8 cellular contexts compared by ENCODE assay signal in the genomic region with DNA sequence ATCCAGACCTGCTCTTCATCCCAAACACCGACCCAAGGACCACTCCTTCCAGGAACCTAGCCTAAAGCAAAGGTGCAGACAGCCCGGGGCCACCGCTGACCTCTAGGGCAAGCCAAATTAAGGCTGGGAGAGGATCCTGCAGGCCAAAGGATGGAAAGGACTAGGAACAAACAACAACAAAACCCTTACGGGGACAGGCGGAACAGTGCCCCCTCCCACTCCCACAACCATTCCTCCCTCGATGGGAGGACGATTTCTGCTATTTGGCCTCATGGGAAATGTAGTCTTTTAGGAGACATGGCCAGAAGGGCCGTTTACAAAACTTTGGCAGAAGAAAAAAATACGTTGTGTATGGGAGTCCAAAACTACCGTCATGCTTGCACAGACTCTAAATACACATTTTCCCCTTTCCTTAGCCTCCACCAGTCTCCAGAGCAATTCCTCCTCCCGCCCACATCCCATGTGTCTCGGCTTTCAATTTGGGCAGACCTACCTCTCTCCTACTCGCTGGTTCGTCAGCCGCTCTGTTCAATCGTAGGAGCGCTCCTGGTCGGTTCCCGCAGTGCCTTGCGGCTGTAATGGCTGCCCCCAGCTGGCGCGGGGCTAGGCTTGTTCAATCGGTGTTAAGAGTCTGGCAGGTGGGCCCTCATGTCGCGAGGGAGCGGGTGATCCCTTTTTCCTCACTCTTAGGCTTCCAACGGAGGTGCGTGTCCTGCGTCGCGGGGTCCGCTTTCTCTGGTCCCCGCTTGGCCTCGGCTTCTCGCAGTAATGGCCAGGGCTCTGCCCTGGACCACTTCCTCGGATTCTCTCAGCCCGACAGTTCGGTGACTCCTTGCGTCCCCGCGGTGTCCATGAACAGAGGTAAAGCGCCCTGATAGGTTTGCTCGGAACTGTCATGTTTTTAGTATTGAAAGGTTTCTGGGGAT. TPM values are rescaled to one million over a fixed set of nuclear protein-coding genes. Genes with fewer than 3 reads are reported as not detected.
DNase-seq lines count a peak whose midpoint lies in the region; ATAC-seq and TF ChIP-seq lines count a peak whose summit lies in the region.

A gene (plus strand): TSS at position 560 of the 926 bp plus-strand sequence. CDS start 19 bp downstream, at position 579.

- peak within 1 kb of the TSS; percentile 96 for H3K4me3 ChIP-seq in fibroblast of mammary gland (ENCODE audit: control insufficient read depth, low read depth, low read length)

- peak; percentile 90 for ATAC-seq in GM21825 (IDR thresholded peaks at IDR 0.05; ENCODE audit: unreplicated experiment)
- ATAC-seq in naive thymus-derived CD8-positive, alpha-beta T cell: peak; percentile 100

- peak within 1 kb of the TSS; percentile 89 for H3K27ac Mint-ChIP-seq in activated T-helper 2 cell treated with anti-CD3 and anti-CD28 coated beads, Interferon-gamma antibody, Interleukin-2, Interleukin-4, amounts not matched to agents 10 μg/mL and 5 μg/mL and 100 μg/mL, durations not matched to agents 14 hours and 24 hours and 36 hours
- peak within 1 kb of the TSS; percentile 86 to 97 (median 94) for H3K27ac Mint-ChIP-seq in naive thymus-derived CD8-positive, alpha-beta T cell

- no peaks in the 10 kb centered on the region for H3K9me3 Mint-ChIP-seq in activated T-helper 2 cell treated with anti-CD3 and anti-CD28 coated beads, Interferon-gamma antibody, Interleukin-2, Interleukin-4, amounts not matched to agents 10 μg/mL and 5 μg/mL and 100 μg/mL, durations not matched to agents 14 hours and 24 hours and 36 hours
- H3K9me3 Mint-ChIP-seq in naive thymus-derived CD8-positive, alpha-beta T cell: no peaks in the 10 kb centered on the region

- H3K4me1 Mint-ChIP-seq in activated T-helper 2 cell treated with anti-CD3 and anti-CD28 coated beads, Interferon-gamma antibody, Interleukin-2, Interleukin-4, amounts not matched to agents 10 μg/mL and 5 μg/mL and 100 μg/mL, durations not matched to agents 14 hours and 24 hours and 36 hours (ENCODE audit: low read depth): peaks cover 24% of the 10 kb centered on the region
- peaks cover 0 to 22% (median 17%) of the 10 kb centered on the region in 4 donors for H3K4me1 Mint-ChIP-seq in naive thymus-derived CD8-positive, alpha-beta T cell

- peak; percentile 89 for TF ChIP-seq POLR2A in Raji (IDR thresholded peaks at IDR 0.05; ENCODE audit: insufficient read depth, low read depth, low read length)

- TF ChIP-seq CTCF in fibroblast of mammary gland (conservative IDR thresholded peaks at IDR 0.05; ENCODE audit: control insufficient read depth, insufficient read depth, low read depth, low read length): no peak

- H3K36me3 Mint-ChIP-seq in activated T-helper 2 cell treated with anti-CD3 and anti-CD28 coated beads, Interferon-gamma antibody, Interleukin-2, Interleukin-4, amounts not matched to agents 10 μg/mL and 5 μg/mL and 100 μg/mL, durations not matched to agents 14 hours and 24 hours and 36 hours (ENCODE audit: low read depth): peaks cover 33% of the 10 kb centered on the region
- H3K36me3 Mint-ChIP-seq in naive thymus-derived CD8-positive, alpha-beta T cell: peaks cover 0 to 32% (median 0%) of the 10 kb centered on the region in 3 donors

- POLR2A ChIA-PET in naive thymus-derived CD8-positive, alpha-beta T cell (lab: Charles Lee): interaction anchor here (0.7 to 2.1 kb wide), 12 partner anchors 11 to 128 kb away, joined by 3 to 9 read pairs (median 4); a partner anchor contains a TSS

- peak; percentile 89 for DNase-seq in DMS79 treated with DMSO at 0.1 percent for 48 hours (lab: John Stamatoyannopoulos, UW)
- peak; percentile 90 for DNase-seq in Kasumi-1 (lab: John Stamatoyannopoulos, UW)
- peak; percentile 81 for DNase-seq in activated T-helper 2 cell treated with anti-CD3 and anti-CD28 coated beads, Interferon-gamma antibody, Interleukin-2, Interleukin-4, amounts not matched to agents 10 μg/mL and 5 μg/mL and 100 μg/mL, durations not matched to agents 14 hours and 24 hours and 36 hours (ENCODE audit: low spot score)
- DNase-seq in fibroblast of mammary gland (ENCODE audit: low read depth): peak; percentile 85
- DNase-seq in naive thymus-derived CD8-positive, alpha-beta T cell: peak; percentile 74 to 88 (median 82)
- DNase-seq in stimulated activated naive CD4-positive, alpha-beta T cell (lab: John Stamatoyannopoulos, UW): peak; percentile 72 to 84 (median 78)

- H3K27me3 Mint-ChIP-seq in activated T-helper 2 cell treated with anti-CD3 and anti-CD28 coated beads, Interferon-gamma antibody, Interleukin-2, Interleukin-4, amounts not matched to agents 10 μg/mL and 5 μg/mL and 100 μg/mL, durations not matched to agents 14 hours and 24 hours and 36 hours (ENCODE audit: low read depth): no peaks in the 10 kb centered on the region
- H3K27me3 Mint-ChIP-seq in naive thymus-derived CD8-positive, alpha-beta T cell: no peaks in the 10 kb centered on the region

- intact Hi-C loops in activated T-helper 2 cell treated with anti-CD3 and anti-CD28 coated beads, Interferon-gamma antibody, Interleukin-2, Interleukin-4, amounts not matched to agents 10 μg/mL and 5 μg/mL and 100 μg/mL, durations not matched to agents 14 hours and 24 hours and 36 hours (cut with micrococcal nuclease): loop anchor here (1.0 to 2.0 kb wide), 2 partner anchors 17 to 48 kb away; a partner anchor contains a TSS

- H3K4me3 Mint-ChIP-seq in activated T-helper 2 cell treated with anti-CD3 and anti-CD28 coated beads, Interferon-gamma antibody, Interleukin-2, Interleukin-4, amounts not matched to agents 10 μg/mL and 5 μg/mL and 100 μg/mL, durations not matched to agents 14 hours and 24 hours and 36 hours (ENCODE audit: low read depth): peak within 1 kb of the TSS; percentile 86
- H3K4me3 Mint-ChIP-seq in naive thymus-derived CD8-positive, alpha-beta T cell: peak within 1 kb of the TSS; percentile 90 to 98 (median 95)

RNA-seq across cellular contexts. Expression of the gene that starts here (rescaled TPM):
- 54.5 and 60.4 TPM in 2 replicates for total RNA-seq in activated T-helper 2 cell treated with anti-CD3 and anti-CD28 coated beads, Interferon-gamma antibody, Interleukin-2, Interleukin-4, amounts not matched to agents 10 μg/mL and 5 μg/mL and 100 μg/mL, durations not matched to agents 14 hours and 24 hours and 36 hours
- 10 to 100 TPM; 25.3 to 25.8 TPM for total RNA-seq in naive thymus-derived CD8-positive, alpha-beta T cell
- 10 to 100 TPM; 32.7 to 54.9 (median 38.0) TPM for polyA plus RNA-seq in naive thymus-derived CD8-positive, alpha-beta T cell

Comparison
In these comparisons a context has a peak if more than half of its experiments do, and no peak if none do; other contexts are left out.
1. Peak in every context shown above with its lines: DNase-seq, ATAC-seq and H3K4me3 ChIP-seq.